ENCODE assay signal across 8 cellular contexts in the genomic region with DNA sequence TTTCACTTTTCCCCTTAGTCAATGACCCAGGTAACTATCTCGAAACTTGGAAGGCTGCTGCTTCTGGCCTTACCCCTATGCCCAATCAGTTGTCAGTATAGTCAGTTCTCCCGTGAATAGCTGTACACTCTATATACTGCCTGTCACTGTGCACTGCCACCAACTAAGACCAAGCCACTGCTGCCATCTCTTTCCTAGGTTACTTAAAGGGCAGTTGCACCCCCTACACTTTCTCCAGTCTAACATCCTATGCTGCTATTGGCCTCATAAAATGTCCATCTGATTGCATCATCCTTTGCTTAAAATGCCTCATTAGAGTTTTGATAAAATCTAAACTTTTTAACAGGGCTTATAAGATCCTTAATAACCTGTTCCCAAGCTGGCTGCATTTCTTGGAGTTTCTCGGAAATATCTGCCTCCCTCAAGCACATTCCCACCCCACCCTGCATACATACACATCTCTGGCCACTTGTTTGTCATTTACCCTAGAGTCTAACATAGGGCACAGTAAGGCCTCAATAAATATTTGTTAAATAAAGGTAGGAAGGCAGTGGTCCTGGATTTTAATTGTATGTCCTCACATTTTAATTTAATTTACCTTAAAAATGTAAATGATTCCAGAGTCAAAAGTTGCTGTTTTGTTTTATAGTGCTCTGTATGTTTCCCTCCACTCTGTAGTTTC. TPM values are rescaled to one million over a fixed set of nuclear protein-coding genes. Genes with fewer than 3 reads are reported as not detected.
DNase-seq lines count a peak whose midpoint lies in the region; ATAC-seq and TF ChIP-seq lines count a peak whose summit lies in the region.

No MANE protein-coding gene starts in this region.

- no peaks in the 10 kb centered on the region for H3F3A ChIP-seq in Loucy (ENCODE audit: low read depth)

- H3K79me2 ChIP-seq in Loucy (ENCODE audit: insufficient read depth, low read length): peaks cover 85% of the 10 kb centered on the region

- H3K4me3 ChIP-seq in left ventricle myocardium inferior (no peak overlapping the region), Loucy (ENCODE audit: low read length, poor library complexity, severe bottlenecking) (no peak overlapping the region), coronary artery (no peak overlapping the region), vagina (no peak overlapping the region)

- ATAC-seq in left cardiac atrium: no peak
- no peak for ATAC-seq in GM19452 (IDR thresholded peaks at IDR 0.05; ENCODE audit: unreplicated experiment)

- H4K20me1 ChIP-seq in Loucy (ENCODE audit: insufficient read depth, low read length, poor library complexity, severe bottlenecking): peaks cover 4% of the 10 kb centered on the region

- TF ChIP-seq POLR2A in vagina (IDR thresholded peaks at IDR 0.05): no peak

- H3K27ac ChIP-seq in left ventricle myocardium inferior (replicated peaks): peak overlapping the region; percentile 53
- H3K27ac ChIP-seq in coronary artery: peak overlapping the region; percentile 69 to 81
- H3K27ac ChIP-seq in vagina: peak overlapping the region; percentile 44

- no peaks in the 10 kb centered on the region for H3K9me2 ChIP-seq in Loucy (replicated peaks; ENCODE audit: low read depth, low read length)

- H2AFZ ChIP-seq in Loucy (ENCODE audit: low read length): no peak overlapping the region

- H3K9me3 ChIP-seq in left ventricle myocardium inferior (replicated peaks): no peaks in the 10 kb centered on the region
- H3K9me3 ChIP-seq in Loucy (ENCODE audit: insufficient read depth, low read depth, low read length): no peaks in the 10 kb centered on the region
- no peaks in the 10 kb centered on the region for H3K9me3 ChIP-seq in vagina

- H3K27me3 ChIP-seq in left ventricle myocardium inferior (ENCODE audit: low read depth) (no peaks in the 10 kb centered on the region), Loucy (ENCODE audit: insufficient read depth, low read length, poor library complexity, severe bottlenecking) (no peaks in the 10 kb centered on the region), vagina (no peaks in the 10 kb centered on the region)

- intact Hi-C loops in left ventricle myocardium inferior (cut with micrococcal nuclease): no loop called here
- intact Hi-C loops in left cardiac atrium (cut with DNase I): no loop called here
- intact Hi-C loops in vagina (cut with DNase I): loop anchor here (10.0 kb wide), 1 partner anchor 48 kb away; no protein-coding TSS in a partner anchor

- no peak for DNase-seq in left ventricle myocardium inferior
- DNase-seq in left cardiac atrium: no peak
- no peak for DNase-seq in coronary artery (ENCODE audit: low spot score)
- DNase-seq in vagina (ENCODE audit: extremely low spot score in 2 of 2): no peak
- DNase-seq in NCI-H2171 treated with DMSO at 0.1 percent for 48 hours (lab: John Stamatoyannopoulos, UW): no peak
- DNase-seq in stimulated activated CD4-positive, alpha-beta T cell treated with anti-CD3 and anti-CD28 coated beads, Interleukin-4, amount 100 ng/mL, for 4 hours: no peak

- H3K9ac ChIP-seq in Loucy (ENCODE audit: low read depth, low read length, poor library complexity, severe bottlenecking): peak overlapping the region; percentile 22

- H3K4me1 ChIP-seq in left ventricle myocardium inferior: peaks cover 22% of the 10 kb centered on the region
- H3K4me1 ChIP-seq in Loucy (ENCODE audit: insufficient read depth, low read length, poor library complexity, severe bottlenecking): peaks cover 57% of the 10 kb centered on the region
- H3K4me1 ChIP-seq in vagina: peaks cover 44% of the 10 kb centered on the region

- TF ChIP-seq CTCF in left ventricle myocardium inferior (IDR thresholded peaks at IDR 0.05; ENCODE audit: borderline replicate concordance) (no peak), Loucy (conservative IDR thresholded peaks at IDR 0.05; ENCODE audit: low read length) (no peak), coronary artery (IDR thresholded peaks at IDR 0.05) (no peak), vagina (IDR thresholded peaks at IDR 0.05) (no peak)

- H3K36me3 ChIP-seq in left ventricle myocardium inferior: no peaks in the 10 kb centered on the region
- H3K36me3 ChIP-seq in Loucy (ENCODE audit: insufficient read depth, low read length): no peaks in the 10 kb centered on the region
- no peaks in the 10 kb centered on the region for H3K36me3 ChIP-seq in vagina

- H3K4me2 ChIP-seq in Loucy (ENCODE audit: low read depth, low read length, poor library complexity, severe bottlenecking): no peak overlapping the region

RNA-seq across cellular contexts. Expression of a gene that starts 32.7 kb away (rescaled TPM):
- total RNA-seq in left ventricle myocardium inferior: 3.2 TPM
- total RNA-seq in left cardiac atrium: 1 to 10 TPM; 4.7 to 8.6 TPM
- total RNA-seq in vagina: 34.4 TPM
